ENCODE assay signal across 26 cellular contexts in the genomic region with DNA sequence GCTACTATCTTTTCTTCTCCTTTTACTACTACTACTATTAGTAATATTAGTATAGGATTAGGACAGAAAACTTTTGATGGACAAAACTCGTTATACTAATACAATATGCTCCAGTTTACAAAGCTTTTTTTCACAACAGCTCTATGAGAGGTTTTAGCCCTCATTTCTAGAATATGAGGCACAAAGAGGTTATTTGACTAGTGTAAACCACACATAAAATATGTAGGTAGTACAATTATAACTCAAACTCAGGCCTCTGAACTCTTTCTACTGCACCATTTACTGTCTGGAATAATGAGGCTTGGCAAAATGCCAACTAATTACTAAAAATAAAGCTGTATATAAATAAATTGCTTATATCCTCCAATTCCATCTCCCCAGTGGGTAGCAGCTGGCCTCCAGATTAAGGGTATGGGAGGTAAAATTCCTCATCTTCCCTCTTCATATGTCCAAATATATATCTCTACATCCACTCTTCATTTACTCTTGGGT.
"Had no signal": no experiment of that assay in that cellular context is flagged by ENCODE, and none has a peak within 500 bp of the region (broad histone marks: within the 10 kb centered on the region; RNA-seq: fewer than 3 reads in every experiment).

No MANE protein-coding gene starts in this region.

- H3K27ac Mint-ChIP-seq: naive thymus-derived CD4-positive, alpha-beta T cell; nephron; neural progenitor cell; stimulated activated naive B cell treated with anti-CD40 and anti-IgM and Interleukin-4, amounts not matched to agents 10 μg/mL and 1 μg/mL and 100 μg/mL, for 72 hours; stimulated activated naive CD8-positive, alpha-beta T cell treated with anti-CD3 and anti-CD28 coated beads, Interleukin-15, Interleukin-2, amounts not matched to agents 100 ng/mL and 50 ng/mL, for 24 hours had no signal

- H3K4me1 ChIP-seq: esophagus squamous epithelium, heart right ventricle, left lung, neural progenitor cell, parathyroid adenoma, prostate gland, right atrium auricular region, sigmoid colon, tibial nerve, upper lobe of left lung had no signal

- H3K4me1 Mint-ChIP-seq: neural progenitor cell had no signal

- H3K27me3 ChIP-seq: esophagus squamous epithelium, heart right ventricle, left lung, neural progenitor cell, right atrium auricular region, sigmoid colon, tibial nerve, upper lobe of left lung had no signal

- H3K9me3 ChIP-seq: esophagus squamous epithelium, heart right ventricle, left lung, prostate gland, right atrium auricular region, sigmoid colon, thoracic aorta, tibial nerve, upper lobe of left lung had no signal

- H3K9ac ChIP-seq: neural progenitor cell, parathyroid adenoma had no signal

- H3K36me3 Mint-ChIP-seq: neural progenitor cell had no signal

- H3K36me3 ChIP-seq: neural progenitor cell had no signal

- H3K4me2 ChIP-seq: neural progenitor cell had no signal

- H3K79me2 ChIP-seq: parathyroid adenoma had no signal

- ATAC-seq: effector memory CD8-positive, alpha-beta T cell; heart right ventricle; left cardiac atrium; left lung; naive thymus-derived CD4-positive, alpha-beta T cell had no signal

- H3K4me3 Mint-ChIP-seq: effector memory CD8-positive, alpha-beta T cell; naive thymus-derived CD4-positive, alpha-beta T cell; nephron; neural progenitor cell; stimulated activated naive CD8-positive, alpha-beta T cell treated with anti-CD3 and anti-CD28 coated beads, Interleukin-15, Interleukin-2, amounts not matched to agents 100 ng/mL and 50 ng/mL, for 24 hours had no signal

- H2AFZ ChIP-seq: neural progenitor cell, parathyroid adenoma had no signal

- DNase-seq: cortex of kidney; effector memory CD8-positive, alpha-beta T cell; erythroblast; esophagus squamous epithelium; foreskin melanocyte; glutamatergic neuron; heart right ventricle; hippocampal formation; left cardiac atrium; left lung; mesenchymal stem cell; midbrain; naive thymus-derived CD4-positive, alpha-beta T cell; sigmoid colon; stimulated activated CD4-positive, alpha-beta T cell treated with anti-CD3 and anti-CD28 coated beads, Interleukin-2, amount 100 ng/mL, for 24 hours; stimulated activated CD4-positive, alpha-beta T cell treated with anti-CD3 and anti-CD28 coated beads, Interleukin-4, amount 100 ng/mL, for 24 hours; stimulated activated naive B cell treated with anti-CD40 and anti-IgM and Interleukin-4, amounts not matched to agents 10 μg/mL and 1 μg/mL and 100 μg/mL, for 72 hours; upper lobe of left lung had no signal

- H3K27me3 Mint-ChIP-seq: effector memory CD8-positive, alpha-beta T cell; naive thymus-derived CD4-positive, alpha-beta T cell; stimulated activated naive B cell treated with anti-CD40 and anti-IgM and Interleukin-4, amounts not matched to agents 10 μg/mL and 1 μg/mL and 100 μg/mL, for 72 hours; stimulated activated naive CD8-positive, alpha-beta T cell treated with anti-CD3 and anti-CD28 coated beads, Interleukin-15, Interleukin-2, amounts not matched to agents 100 ng/mL and 50 ng/mL, for 24 hours had no signal

- H3K4me3 ChIP-seq: esophagus squamous epithelium, heart right ventricle, left lung, neural progenitor cell, prostate gland, right atrium auricular region, sigmoid colon, thoracic aorta, tibial nerve, upper lobe of left lung had no signal

- H3K9me3 Mint-ChIP-seq: effector memory CD8-positive, alpha-beta T cell; naive thymus-derived CD4-positive, alpha-beta T cell; nephron; neural progenitor cell; stimulated activated naive B cell treated with anti-CD40 and anti-IgM and Interleukin-4, amounts not matched to agents 10 μg/mL and 1 μg/mL and 100 μg/mL, for 72 hours; stimulated activated naive CD8-positive, alpha-beta T cell treated with anti-CD3 and anti-CD28 coated beads, Interleukin-15, Interleukin-2, amounts not matched to agents 100 ng/mL and 50 ng/mL, for 24 hours had no signal

- H3K27ac ChIP-seq: esophagus squamous epithelium, heart right ventricle, left lung, neural progenitor cell, parathyroid adenoma, prostate gland, right atrium auricular region, sigmoid colon, thoracic aorta, tibial nerve, upper lobe of left lung had no signal
